ENCODE assay signal across 1 cellular context in genomic region chr7:94458041-94458440, GRCh38.
TF ChIP-seq lines count a peak whose summit lies in the region.

No MANE protein-coding gene starts in this region.

TF ChIP-seq in GM23338, 12 proteins besides CTCF, POLR2A, EP300 and RAD21:
- TF ChIP-seq ZNF462 (CRISPR knock-in tag; IDR thresholded peaks at IDR 0.05) (no peak), ETS1 (IDR thresholded peaks at IDR 0.05) (no peak)
